20 cellular contexts compared by ENCODE assay signal in genomic region chr13:77374786-77375185, GRCh38. TPM values are rescaled to one million over a fixed set of nuclear protein-coding genes. Genes with fewer than 3 reads are reported as not detected.
A peak's percentile ranks its signal among the peaks of the same experiment; 100 is the strongest.
DNase-seq lines count a peak whose midpoint lies in the region; ATAC-seq and TF ChIP-seq lines count a peak whose summit lies in the region.
"Had no signal": no experiment of that assay in that cellular context is flagged by ENCODE, and none has a peak within 500 bp of the region (broad histone marks: within the 10 kb centered on the region; RNA-seq: fewer than 3 reads in every experiment).

No MANE protein-coding gene starts in this region.

- no peak overlapping the region for H3K4me3 Mint-ChIP-seq in activated naive CD8-positive, alpha-beta T cell treated with anti-CD3 and anti-CD28 coated beads, Interleukin-2, amount 50 U/mL, for 24 hours
- H3K4me3 Mint-ChIP-seq in activated naive CD8-positive, alpha-beta T cell treated with anti-CD3 and anti-CD28 coated beads for 36 hours: no peak overlapping the region
- H3K4me3 Mint-ChIP-seq in activated B cell treated with CpG ODN at 0.5 μM for 24 hours: no peak overlapping the region
- H3K4me3 Mint-ChIP-seq: IgD-negative memory B cell had no signal

- H3K36me3 Mint-ChIP-seq in activated naive CD8-positive, alpha-beta T cell treated with anti-CD3 and anti-CD28 coated beads, Interleukin-2, amount 50 U/mL, for 24 hours (ENCODE audit: low read depth): no peaks in the 10 kb centered on the region
- H3K36me3 Mint-ChIP-seq in activated naive CD8-positive, alpha-beta T cell treated with anti-CD3 and anti-CD28 coated beads for 36 hours: no peaks in the 10 kb centered on the region
- H3K36me3 Mint-ChIP-seq in activated B cell treated with CpG ODN at 0.5 μM for 24 hours (ENCODE audit: low read depth): no peaks in the 10 kb centered on the region

- intact Hi-C loops in activated B cell treated with CpG ODN at 0.5 μM for 24 hours (cut with micrococcal nuclease): no loop called here

- no peak overlapping the region for H3K27ac ChIP-seq in RWPE1
- H3K27ac ChIP-seq: cardiac muscle cell, epithelial cell of prostate, neutrophil, vagina had no signal

- H3K9me3 Mint-ChIP-seq in activated naive CD8-positive, alpha-beta T cell treated with anti-CD3 and anti-CD28 coated beads, Interleukin-2, amount 50 U/mL, for 24 hours: no peaks in the 10 kb centered on the region
- no peaks in the 10 kb centered on the region for H3K9me3 Mint-ChIP-seq in activated naive CD8-positive, alpha-beta T cell treated with anti-CD3 and anti-CD28 coated beads for 36 hours
- peaks cover 3% of the 10 kb centered on the region for H3K9me3 Mint-ChIP-seq in activated B cell treated with CpG ODN at 0.5 μM for 24 hours
- H3K9me3 Mint-ChIP-seq: activated T-helper 2 cell treated with anti-CD3 and anti-CD28 coated beads, Interferon-gamma antibody, Interleukin-2, Interleukin-4, amounts not matched to agents 10 μg/mL and 5 μg/mL and 100 μg/mL, durations not matched to agents 14 hours and 24 hours and 36 hours had no signal

- POLR2A ChIA-PET in activated B cell treated with CpG ODN at 0.5 μM for 24 hours (lab: Charles Lee) (no interaction called here), RWPE1 (lab: Yijun Ruan, JAX; ENCODE audit: low non-redundant PET) (no interaction called here)

- no peak for DNase-seq in activated naive CD8-positive, alpha-beta T cell treated with anti-CD3 and anti-CD28 coated beads, Interleukin-2, amount 50 U/mL, for 24 hours
- DNase-seq in activated naive CD8-positive, alpha-beta T cell treated with anti-CD3 and anti-CD28 coated beads for 36 hours: no peak
- DNase-seq in activated B cell treated with CpG ODN at 0.5 μM for 24 hours: no peak
- no peak for DNase-seq in hepatic stellate cell (ENCODE audit: low spot score)
- DNase-seq in RWPE1 (ENCODE audit: low spot score): no peak
- no peak for DNase-seq in omental fat pad (ENCODE audit: low spot score)
- no peak for DNase-seq in LoVo (ENCODE audit: low spot score)
- DNase-seq: activated CD4-positive, CD25-positive, alpha-beta regulatory T cell treated with anti-CD3 and anti-CD28 coated beads, Interleukin-2, amount 50 U/mL, for 72 hours; DMS153; mammary epithelial cell; NCI-H187 treated with DMSO at 0.1 percent for 48 hours; NK-92 treated with Interleukin-12 subunit alpha and Interleukin-12 subunit beta, amount 100 ng/mL, for 24 hours; stimulated activated CD4-positive, alpha-beta T cell treated with anti-CD3 and anti-CD28 coated beads, Interleukin-12 subunit alpha, Interleukin-12 subunit beta, amount 100 ng/mL, for 4 hours had no signal

- peak; percentile 85 for ATAC-seq in activated naive CD8-positive, alpha-beta T cell treated with anti-CD3 and anti-CD28 coated beads, Interleukin-2, amount 50 U/mL, for 24 hours
- ATAC-seq in HG02981 (IDR thresholded peaks at IDR 0.05; ENCODE audit: unreplicated experiment): peak; percentile 69
- peak; percentile 34 for ATAC-seq in activated B cell treated with CpG ODN at 0.5 μM for 24 hours (ENCODE audit: low read depth)
- ATAC-seq in omental fat pad (ENCODE audit: low FRiP score): no peak

- no peaks in the 10 kb centered on the region for H3K27me3 Mint-ChIP-seq in activated naive CD8-positive, alpha-beta T cell treated with anti-CD3 and anti-CD28 coated beads, Interleukin-2, amount 50 U/mL, for 24 hours
- no peaks in the 10 kb centered on the region for H3K27me3 Mint-ChIP-seq in activated naive CD8-positive, alpha-beta T cell treated with anti-CD3 and anti-CD28 coated beads for 36 hours
- no peaks in the 10 kb centered on the region for H3K27me3 Mint-ChIP-seq in activated B cell treated with CpG ODN at 0.5 μM for 24 hours
- H3K27me3 Mint-ChIP-seq: IgD-negative memory B cell had no signal

- H3K27ac Mint-ChIP-seq in activated naive CD8-positive, alpha-beta T cell treated with anti-CD3 and anti-CD28 coated beads, Interleukin-2, amount 50 U/mL, for 24 hours: no peak overlapping the region
- no peak overlapping the region for H3K27ac Mint-ChIP-seq in activated naive CD8-positive, alpha-beta T cell treated with anti-CD3 and anti-CD28 coated beads for 36 hours
- no peak overlapping the region for H3K27ac Mint-ChIP-seq in activated B cell treated with CpG ODN at 0.5 μM for 24 hours
- H3K27ac Mint-ChIP-seq: activated T-helper 2 cell treated with anti-CD3 and anti-CD28 coated beads, Interferon-gamma antibody, Interleukin-2, Interleukin-4, amounts not matched to agents 10 μg/mL and 5 μg/mL and 100 μg/mL, durations not matched to agents 14 hours and 24 hours and 36 hours; IgD-negative memory B cell had no signal

- CTCF ChIA-PET in activated B cell treated with CpG ODN at 0.5 μM for 24 hours (lab: Charles Lee) (no interaction called here), RWPE1 (lab: Yijun Ruan, JAX) (no interaction called here)

- peaks cover 12% of the 10 kb centered on the region for H3K4me1 Mint-ChIP-seq in activated naive CD8-positive, alpha-beta T cell treated with anti-CD3 and anti-CD28 coated beads, Interleukin-2, amount 50 U/mL, for 24 hours
- H3K4me1 Mint-ChIP-seq in activated naive CD8-positive, alpha-beta T cell treated with anti-CD3 and anti-CD28 coated beads for 36 hours: no peaks in the 10 kb centered on the region
- peaks cover 14% of the 10 kb centered on the region for H3K4me1 Mint-ChIP-seq in activated B cell treated with CpG ODN at 0.5 μM for 24 hours

- TF ChIP-seq CTCF in activated B cell treated with CpG ODN at 0.5 μM for 24 hours (IDR thresholded peaks at IDR 0.05): no peak
- no peak for TF ChIP-seq CTCF in RWPE1 (conservative IDR thresholded peaks at IDR 0.05; ENCODE audit: low read depth)
- TF ChIP-seq CTCF in omental fat pad (IDR thresholded peaks at IDR 0.05): no peak

RNA-seq across cellular contexts. Expression of gene MYCBP2, which starts 47.9 kb away (rescaled TPM):
- total RNA-seq in activated naive CD8-positive, alpha-beta T cell treated with anti-CD3 and anti-CD28 coated beads for 36 hours: 10 to 100 TPM; 89.5 to 94.2 TPM
- total RNA-seq in activated B cell treated with CpG ODN at 0.5 μM for 24 hours (310 and 314 TPM in 2 replicates), omental fat pad (100 to 1,000 TPM; 152 to 277 (median 223) TPM)
